12 cellular contexts compared by ENCODE assay signal in genomic region chr5:147303976-147304375, GRCh38.
DNase-seq lines count a peak whose midpoint lies in the region; ATAC-seq, FAIRE-seq and TF ChIP-seq lines count a peak whose summit lies in the region.
"Had no signal": no experiment of that assay in that cellular context is flagged by ENCODE, and none has a peak within 500 bp of the region (broad histone marks: within the 10 kb centered on the region; RNA-seq: fewer than 3 reads in every experiment).

No MANE protein-coding gene starts in this region.

- DNase-seq in COLO829 (ENCODE audit: low spot score): peak; percentile 0
- DNase-seq in M059J (ENCODE audit: low read depth): peak; percentile 95
- peak; percentile 83 for DNase-seq in endothelial cell of umbilical vein (ENCODE audit: low read depth, low spot score)
- DNase-seq in non-pigmented ciliary epithelial cell (ENCODE audit: low read depth): peak; percentile 44
- DNase-seq in GM13977 (ENCODE audit: low spot score): no peak
- DNase-seq in activated CD8-positive, alpha-beta T cell treated with anti-CD3 and anti-CD28 coated beads, Interleukin-2, amount 10 ng/mL, durations not matched to agents 7 days and 5 days: no peak
- DNase-seq: H7; nephron progenitor cell; stimulated activated CD4-positive, alpha-beta T cell treated with anti-CD3 and anti-CD28 coated beads, Interleukin-2, amount 100 ng/mL, for 48 hours had no signal

- ATAC-seq in GM18873 (IDR thresholded peaks at IDR 0.05; ENCODE audit: low FRiP score, unreplicated experiment) (no peak), GM21825 (IDR thresholded peaks at IDR 0.05; ENCODE audit: unreplicated experiment) (no peak)
- no peak for ATAC-seq in activated CD8-positive, alpha-beta T cell treated with anti-CD3 and anti-CD28 coated beads, Interleukin-2, amount 10 ng/mL, durations not matched to agents 7 days and 5 days

- no peak overlapping the region for H3K4me3 ChIP-seq in endothelial cell of umbilical vein (replicated peaks in 1 of 3; ENCODE audit: insufficient read depth in 1 of 3, low read depth in 1 of 3, low read length in 3 of 3)
- H3K4me3 ChIP-seq: cardiac muscle cell had no signal

- no peaks in the 10 kb centered on the region for H3K36me3 Mint-ChIP-seq in activated CD8-positive, alpha-beta T cell treated with anti-CD3 and anti-CD28 coated beads, Interleukin-2, amount 10 ng/mL, durations not matched to agents 7 days and 5 days (ENCODE audit: low read depth)

- BruUV-seq in endothelial cell of umbilical vein (replicated peaks; lab: Mats Ljungman, UMichigan): no TSS peak

- H3K27me3 Mint-ChIP-seq in activated CD8-positive, alpha-beta T cell treated with anti-CD3 and anti-CD28 coated beads, Interleukin-2, amount 10 ng/mL, durations not matched to agents 7 days and 5 days (ENCODE audit: low read depth): no peaks in the 10 kb centered on the region

- dilution Hi-C loops in endothelial cell of umbilical vein (cut with MboI; ENCODE audit: extremely low pct_ligation_motif_present, low sequenced_read_pairs): no loop called here

- H3K36me3 ChIP-seq in endothelial cell of umbilical vein (ENCODE audit: control insufficient read depth in 2 of 2, extremely low read depth in 1 of 2, insufficient read depth in 2 of 2, low read length in 2 of 2): no peaks in the 10 kb centered on the region
- H3K36me3 ChIP-seq: cardiac muscle cell had no signal

- in situ Hi-C loops in GM13977 (cut with MboI; ENCODE audit: low pct_unique_long_range_greater_than_20kb, low sequenced_read_pairs, unreplicated experiment): no loop called here

- H3K9me3 Mint-ChIP-seq in activated CD8-positive, alpha-beta T cell treated with anti-CD3 and anti-CD28 coated beads, Interleukin-2, amount 10 ng/mL, durations not matched to agents 7 days and 5 days (ENCODE audit: insufficient read depth): no peaks in the 10 kb centered on the region
- H3K9me3 Mint-ChIP-seq: nephron progenitor cell had no signal

- no peaks in the 10 kb centered on the region for H3K4me1 Mint-ChIP-seq in activated CD8-positive, alpha-beta T cell treated with anti-CD3 and anti-CD28 coated beads, Interleukin-2, amount 10 ng/mL, durations not matched to agents 7 days and 5 days (ENCODE audit: low read depth)
- H3K4me1 Mint-ChIP-seq: nephron progenitor cell had no signal

- peaks cover 19% of the 10 kb centered on the region for H3K4me1 ChIP-seq in endothelial cell of umbilical vein (ENCODE audit: control insufficient read depth, extremely low read depth, insufficient read depth, low read length)

- peak; percentile 25 for TF ChIP-seq POLR2A in endothelial cell of umbilical vein (IDR thresholded peaks at IDR 0.05; ENCODE audit: low read depth, low read length)

- intact Hi-C loops in endothelial cell of umbilical vein (cut with micrococcal nuclease): no loop called here

- H3K79me2 ChIP-seq in endothelial cell of umbilical vein (ENCODE audit: control insufficient read depth, insufficient read depth, low read length): no peaks in the 10 kb centered on the region

- H3K9me3 ChIP-seq in endothelial cell of umbilical vein (replicated peaks; ENCODE audit: control insufficient read depth, insufficient read depth, low read length): no peaks in the 10 kb centered on the region

- no peak overlapping the region for H3K4me3 Mint-ChIP-seq in activated CD8-positive, alpha-beta T cell treated with anti-CD3 and anti-CD28 coated beads, Interleukin-2, amount 10 ng/mL, durations not matched to agents 7 days and 5 days
- H3K4me3 Mint-ChIP-seq: nephron progenitor cell had no signal

- TF ChIP-seq CTCF in endothelial cell of umbilical vein (IDR thresholded peaks at IDR 0.05; ENCODE audit: extremely low read depth in 1 of 2, insufficient read depth in 1 of 2, low read depth in 1 of 2, low read length in 2 of 2) (no peak), GM13977 (IDR thresholded peaks at IDR 0.05; ENCODE audit: extremely low read depth, insufficient read depth, missing control alignments) (no peak)

- peak overlapping the region; percentile 42 for H3K4me2 ChIP-seq in endothelial cell of umbilical vein (ENCODE audit: insufficient read depth, low read length)

- H4K20me1 ChIP-seq in endothelial cell of umbilical vein (replicated peaks; ENCODE audit: control insufficient read depth, extremely low read depth, insufficient read depth, low read length): no peaks in the 10 kb centered on the region

- FAIRE-seq in endothelial cell of umbilical vein (lab: Jason Lieb, UNC): peak; percentile 81

- no peak overlapping the region for H3K9ac ChIP-seq in endothelial cell of umbilical vein (replicated peaks; ENCODE audit: extremely low read depth, insufficient read depth, low read length)

- no peak overlapping the region for H3K27ac Mint-ChIP-seq in activated CD8-positive, alpha-beta T cell treated with anti-CD3 and anti-CD28 coated beads, Interleukin-2, amount 10 ng/mL, durations not matched to agents 7 days and 5 days
- H3K27ac Mint-ChIP-seq: nephron progenitor cell had no signal

- POLR2A ChIA-PET in endothelial cell of umbilical vein (lab: Charles Lee): no interaction called here
- POLR2A ChIA-PET in activated CD8-positive, alpha-beta T cell treated with anti-CD3 and anti-CD28 coated beads, Interleukin-2, amount 10 ng/mL, durations not matched to agents 7 days and 5 days (lab: Charles Lee): no interaction called here

- H3K9me1 ChIP-seq in endothelial cell of umbilical vein (replicated peaks; ENCODE audit: control insufficient read depth, extremely low read depth, insufficient read depth, low read length): no peaks in the 10 kb centered on the region

- CTCF ChIA-PET in endothelial cell of umbilical vein (lab: Charles Lee): interaction anchor here (0.7 to 1.6 kb wide), 12 partner anchors 9 to 274 kb away, joined by 3 to 12 read pairs (median 4); no protein-coding TSS in a partner anchor
- CTCF ChIA-PET in activated CD8-positive, alpha-beta T cell treated with anti-CD3 and anti-CD28 coated beads, Interleukin-2, amount 10 ng/mL, durations not matched to agents 7 days and 5 days (lab: Charles Lee): no interaction called here

- peak overlapping the region; percentile 81 for H3K27ac ChIP-seq in endothelial cell of umbilical vein (ENCODE audit: insufficient read depth, low read depth, low read length)
- H3K27ac ChIP-seq: cardiac muscle cell had no signal

- H3K27me3 ChIP-seq in endothelial cell of umbilical vein (ENCODE audit: control insufficient read depth in 2 of 2, insufficient read depth in 2 of 2, low read length in 2 of 2): no peaks in the 10 kb centered on the region
- H3K27me3 ChIP-seq: cardiac muscle cell had no signal

- H2AFZ ChIP-seq in endothelial cell of umbilical vein (ENCODE audit: low read depth, low read length): peak overlapping the region; percentile 9

TF ChIP-seq in endothelial cell of umbilical vein, 7 proteins besides CTCF, POLR2A, EP300 and RAD21:
- TF ChIP-seq POLR2AphosphoS5 (IDR thresholded peaks at IDR 0.05; ENCODE audit: insufficient read depth, low read depth, low read length) (peak; percentile 53), JUN (IDR thresholded peaks at IDR 0.05; ENCODE audit: borderline replicate concordance, insufficient read depth, insufficient read length, low read depth) (peak; percentile 59), EZH2 (IDR thresholded peaks at IDR 0.05; ENCODE audit: borderline replicate concordance, low read depth, low read length, severe bottlenecking) (no peak), MYC (IDR thresholded peaks at IDR 0.05; ENCODE audit: low read depth, low read length) (no peak), FOS (IDR thresholded peaks at IDR 0.05; ENCODE audit: borderline replicate concordance, insufficient read depth, low read length) (peak; percentile 79), MAX (IDR thresholded peaks at IDR 0.05; ENCODE audit: insufficient read depth, insufficient read length) (no peak), GATA2 (IDR thresholded peaks at IDR 0.05; ENCODE audit: insufficient read depth, insufficient read length, low read depth, low read length) (peak; percentile 70)
TF ChIP-seq in endothelial cell of umbilical vein: peak in this region for 4.

Comparison
In these comparisons a context has a peak if more than half of its experiments do, and no peak if none do; other contexts are left out.
1. DNase-seq: peak in COLO829 (single experiment), M059J (single experiment), endothelial cell of umbilical vein (single experiment) and non-pigmented ciliary epithelial cell (single experiment); none in GM13977 (single experiment) and activated CD8-positive, alpha-beta T cell treated with anti-CD3 and anti-CD28 coated beads, Interleukin-2, amount 10 ng/mL, durations not matched to agents 7 days and 5 days (single experiment).